ENCODE assay signal across 24 cellular contexts in genomic region chr1:50666849-50667248, GRCh38.
A peak's percentile ranks its signal among the peaks of the same experiment; 100 is the strongest.
DNase-seq lines count a peak whose midpoint lies in the region; ATAC-seq, FAIRE-seq and TF ChIP-seq lines count a peak whose summit lies in the region.
"Had no signal": no experiment of that assay in that cellular context is flagged by ENCODE, and none has a peak within 500 bp of the region (broad histone marks: within the 10 kb centered on the region; RNA-seq: fewer than 3 reads in every experiment).

No MANE protein-coding gene starts in this region.

- DNase-seq in NCI-H1105 treated with DMSO at 0.1 percent for 48 hours (lab: John Stamatoyannopoulos, UW) (peak; percentile 9), NCI-H1105 (lab: John Stamatoyannopoulos, UW) (no peak), midbrain (lab: John Stamatoyannopoulos, UW) (peak; percentile 69), upper lobe of left lung (no peak), HuH-7.5 (ENCODE audit: low spot score) (no peak), GM19239 (ENCODE audit: insufficient read length, low spot score) (no peak)
- DNase-seq: activated B cell treated with CpG ODN at 0.5 μM for 24 hours; activated CD8-positive, alpha-beta T cell treated with anti-CD3 and anti-CD28 coated beads, Interleukin-2, amount 10 ng/mL, durations not matched to agents 7 days and 5 days; activated T-cell treated with anti-CD3 and anti-CD28 coated beads, Interleukin-2, amount 50 U/mL, for 48 hours; effector memory CD4-positive, alpha-beta T cell; HCEC 1CT; islet precursor cell; NCI-H1694; NCI-H446; SHP77; small intestine; stimulated activated CD4-positive, alpha-beta T cell treated with anti-CD3 and anti-CD28 coated beads, Interleukin-4, amount 100 ng/mL, for 4 hours; stimulated activated CD8-positive, alpha-beta memory T cell treated with anti-CD3 and anti-CD28 coated beads, Interleukin-4, amount 100 ng/mL, for 48 hours; T-helper 2 cell had no signal

- no peaks in the 10 kb centered on the region for H3K36me3 ChIP-seq in upper lobe of left lung
- H3K36me3 ChIP-seq: thoracic aorta had no signal

- H3K4me3 ChIP-seq in upper lobe of left lung = no peak overlapping the region
- H3K4me3 ChIP-seq: BLaER1 treated with 17β-estradiol and CSF1 and Interleukin-3, amounts not matched to agents 10 nM and 100 nM; thoracic aorta had no signal

- no peak for ATAC-seq in upper lobe of left lung (ENCODE audit: low FRiP score in 2 of 2)
- no peak for ATAC-seq in GM21717 (IDR thresholded peaks at IDR 0.05; ENCODE audit: unreplicated experiment)
- ATAC-seq: activated CD8-positive, alpha-beta T cell treated with anti-CD3 and anti-CD28 coated beads, Interleukin-2, amount 10 ng/mL, durations not matched to agents 7 days and 5 days had no signal

- no peak for TF ChIP-seq EP300 in upper lobe of left lung (IDR thresholded peaks at IDR 0.05)

- no peaks in the 10 kb centered on the region for H3K27me3 ChIP-seq in upper lobe of left lung
- H3K27me3 ChIP-seq: BLaER1 treated with 17β-estradiol and CSF1 and Interleukin-3, amounts not matched to agents 10 nM and 100 nM had no signal

- H3K9me3 ChIP-seq in upper lobe of left lung = no peaks in the 10 kb centered on the region
- H3K9me3 ChIP-seq: BLaER1 treated with 17β-estradiol and CSF1 and Interleukin-3, amounts not matched to agents 10 nM and 100 nM; thoracic aorta had no signal

- no peak for TF ChIP-seq CTCF in upper lobe of left lung (IDR thresholded peaks at IDR 0.05)

- no peak for FAIRE-seq in GM19239 (lab: Jason Lieb, UNC)
- FAIRE-seq: small intestine had no signal

- H3K27ac ChIP-seq in cingulate gyrus (ENCODE audit: low read depth, low read length) (peak overlapping the region; percentile 67), upper lobe of left lung (peak overlapping the region in 3 of 4 donors; percentile 0 to 27 (median 7))
- H3K27ac ChIP-seq: 22Rv1; BLaER1 treated with 17β-estradiol and CSF1 and Interleukin-3, amounts not matched to agents 10 nM and 100 nM; thoracic aorta had no signal

- no peak for TF ChIP-seq POLR2A in upper lobe of left lung (IDR thresholded peaks at IDR 0.05)

- peaks cover 21 to 28% (median 23%) of the 10 kb centered on the region in 4 donors for H3K4me1 ChIP-seq in upper lobe of left lung
- H3K4me1 ChIP-seq: BLaER1 treated with 17β-estradiol and CSF1 and Interleukin-3, amounts not matched to agents 10 nM and 100 nM had no signal

Comparison
In these comparisons a context has a peak if more than half of its experiments do, and no peak if none do; other contexts are left out.
1. DNase-seq: peak in NCI-H1105 treated with DMSO at 0.1 percent for 48 hours (single experiment) and midbrain (single experiment); none in NCI-H1105 (single experiment), upper lobe of left lung (0 of 2), HuH-7.5 (single experiment) and GM19239 (single experiment).